1 cellular context compared by ENCODE assay signal in the genomic region with DNA sequence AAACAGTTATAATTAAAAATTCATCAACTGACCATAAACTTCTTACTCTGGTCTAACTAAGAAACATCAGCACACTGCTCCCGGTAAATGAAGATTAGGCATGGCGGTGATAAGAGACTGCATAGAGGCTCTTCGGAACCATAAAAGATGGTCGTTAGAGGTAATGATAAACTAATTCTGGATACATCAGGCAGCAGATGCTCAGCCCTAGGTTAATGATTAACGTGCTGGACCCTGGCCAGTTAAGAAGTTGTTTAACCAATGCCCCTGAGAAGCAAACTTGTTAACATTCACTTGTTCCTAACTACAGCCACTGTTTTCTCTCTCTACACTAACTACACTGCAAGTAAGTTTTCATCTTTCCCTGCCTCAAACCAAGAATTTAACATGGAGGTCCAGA.
TF ChIP-seq lines count a peak whose summit lies in the region.

No MANE protein-coding gene starts in this region.

TF ChIP-seq in liver, 16 proteins besides CTCF, POLR2A, EP300 and RAD21 (continued from another document):
- TF ChIP-seq, protein P1, sequence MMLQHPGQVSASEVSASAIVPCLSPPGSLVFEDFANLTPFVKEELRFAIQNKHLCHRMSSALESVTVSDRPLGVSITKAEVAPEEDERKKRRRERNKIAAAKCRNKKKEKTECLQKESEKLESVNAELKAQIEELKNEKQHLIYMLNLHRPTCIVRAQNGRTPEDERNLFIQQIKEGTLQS (IDR thresholded peaks at IDR 0.05): no peak
TF ChIP-seq in liver: peak in this region for 3.
